Comparison of ENCODE assay signal across 8 cellular contexts in genomic region chr4:168318266-168318895, GRCh38. TPM values are rescaled to one million over a fixed set of nuclear protein-coding genes. Genes with fewer than 3 reads are reported as not detected.
DNase-seq lines count a peak whose midpoint lies in the region; ATAC-seq and TF ChIP-seq lines count a peak whose summit lies in the region.

Gene DDX60 (minus strand): TSS chr4:168318752. CDS start chr4:168311259, 7,493 bp downstream.

- peaks cover 83% of the 10 kb centered on the region for H3K36me3 Mint-ChIP-seq in activated CD4-positive, alpha-beta T cell treated with anti-CD3 and anti-CD28 coated beads, Interleukin-2, amount 10 ng/mL, durations not matched to agents 7 days and 5 days (ENCODE audit: low read depth)
- H3K36me3 Mint-ChIP-seq in dendritic cell treated with granulocyte-macrophage colony-stimulating factor and Interleukin-4, amounts not matched to agents 40 ng/mL and 50 ng/mL, for 4 days (ENCODE audit: low read depth) = peaks cover 6% of the 10 kb centered on the region

- peak; percentile 35 for DNase-seq in NCI-H2196 treated with DMSO at 0.1 percent for 48 hours (lab: John Stamatoyannopoulos, UW; ENCODE audit: unreplicated experiment)
- peak; percentile 94 for DNase-seq in activated CD4-positive, alpha-beta T cell treated with anti-CD3 and anti-CD28 coated beads, Interleukin-2, amount 10 ng/mL, durations not matched to agents 7 days and 5 days
- DNase-seq in left lung = peak; percentile 79 to 93
- peak; percentile 64 to 70 for DNase-seq in stimulated activated CD4-positive, alpha-beta T cell treated with anti-CD3 and anti-CD28 coated beads, Interleukin-2, amount 100 ng/mL, for 48 hours

- no peaks in the 10 kb centered on the region for H3K9me3 ChIP-seq in left lung

- POLR2A ChIA-PET in activated CD4-positive, alpha-beta T cell treated with anti-CD3 and anti-CD28 coated beads, Interleukin-2, amount 10 ng/mL, durations not matched to agents 7 days and 5 days (lab: Charles Lee) = interaction anchor here (0.7 to 1.4 kb wide), 3 partner anchors 162 to 1087 kb away, joined by 3 to 8 read pairs (median 4); partner anchors contain the start of gene DDX60L

- peak within 1 kb of the TSS; percentile 80 for H3K4me3 ChIP-seq in ACC112 (ENCODE audit: low read depth, low read length)
- peak within 1 kb of the TSS; percentile 70 to 73 for H3K4me3 ChIP-seq in left lung

- H3K27ac Mint-ChIP-seq in activated CD4-positive, alpha-beta T cell treated with anti-CD3 and anti-CD28 coated beads, Interleukin-2, amount 10 ng/mL, durations not matched to agents 7 days and 5 days = peak within 1 kb of the TSS; percentile 99
- H3K27ac Mint-ChIP-seq in dendritic cell treated with granulocyte-macrophage colony-stimulating factor and Interleukin-4, amounts not matched to agents 40 ng/mL and 50 ng/mL, for 4 days = peak within 1 kb of the TSS; percentile 98

- ATAC-seq in GM18858 (IDR thresholded peaks at IDR 0.05; ENCODE audit: unreplicated experiment) = peak; percentile 96
- peak; percentile 99 for ATAC-seq in HG03095 (IDR thresholded peaks at IDR 0.05; ENCODE audit: unreplicated experiment)
- peak; percentile 97 for ATAC-seq in left lung

- peaks cover 67% of the 10 kb centered on the region for H3K4me1 Mint-ChIP-seq in activated CD4-positive, alpha-beta T cell treated with anti-CD3 and anti-CD28 coated beads, Interleukin-2, amount 10 ng/mL, durations not matched to agents 7 days and 5 days
- peaks cover 6% of the 10 kb centered on the region for H3K4me1 Mint-ChIP-seq in dendritic cell treated with granulocyte-macrophage colony-stimulating factor and Interleukin-4, amounts not matched to agents 40 ng/mL and 50 ng/mL, for 4 days (ENCODE audit: low read depth)

- H3K9me3 Mint-ChIP-seq in activated CD4-positive, alpha-beta T cell treated with anti-CD3 and anti-CD28 coated beads, Interleukin-2, amount 10 ng/mL, durations not matched to agents 7 days and 5 days = peaks cover 23% of the 10 kb centered on the region
- no peaks in the 10 kb centered on the region for H3K9me3 Mint-ChIP-seq in dendritic cell treated with granulocyte-macrophage colony-stimulating factor and Interleukin-4, amounts not matched to agents 40 ng/mL and 50 ng/mL, for 4 days

- H3K36me3 ChIP-seq in ACC112 (ENCODE audit: insufficient read depth, low read length) (peaks cover under 1% of the 10 kb centered on the region; the same call in 1 of the 2 replicates), left lung (no peaks in the 10 kb centered on the region)

- TF ChIP-seq CTCF in left lung (IDR thresholded peaks at IDR 0.05) = peak in 1 of 2 donors; percentile 53

- H3K4me1 ChIP-seq in ACC112 (ENCODE audit: control insufficient read depth, insufficient read depth, low read length, unreplicated experiment) = peaks cover 24% of the 10 kb centered on the region
- H3K4me1 ChIP-seq in left lung = peaks cover 0 to 14% of the 10 kb centered on the region in 2 donors

- H2AFZ ChIP-seq in ACC112 (ENCODE audit: low read length, unreplicated experiment) = peak within 1 kb of the TSS; percentile 40

- no peaks in the 10 kb centered on the region for H3K27me3 ChIP-seq in ACC112 (ENCODE audit: insufficient read depth, low read length)
- H3K27me3 ChIP-seq in left lung = no peaks in the 10 kb centered on the region

- CTCF ChIA-PET in activated CD4-positive, alpha-beta T cell treated with anti-CD3 and anti-CD28 coated beads, Interleukin-2, amount 10 ng/mL, durations not matched to agents 7 days and 5 days (lab: Charles Lee) = interaction anchor here (0.9 to 1.9 kb wide), 4 partner anchors 14 to 167 kb away, joined by 3 to 10 read pairs (median 3); no protein-coding TSS in a partner anchor

- peak within 1 kb of the TSS; percentile 88 for H3K27ac ChIP-seq in ACC112 (ENCODE audit: low read depth, low read length)
- peak within 1 kb of the TSS; percentile 97 to 99 for H3K27ac ChIP-seq in left lung

- peak within 1 kb of the TSS; percentile 97 for H3K4me3 Mint-ChIP-seq in activated CD4-positive, alpha-beta T cell treated with anti-CD3 and anti-CD28 coated beads, Interleukin-2, amount 10 ng/mL, durations not matched to agents 7 days and 5 days
- peak within 1 kb of the TSS; percentile 89 for H3K4me3 Mint-ChIP-seq in dendritic cell treated with granulocyte-macrophage colony-stimulating factor and Interleukin-4, amounts not matched to agents 40 ng/mL and 50 ng/mL, for 4 days

- H3K27me3 Mint-ChIP-seq in activated CD4-positive, alpha-beta T cell treated with anti-CD3 and anti-CD28 coated beads, Interleukin-2, amount 10 ng/mL, durations not matched to agents 7 days and 5 days = no peaks in the 10 kb centered on the region
- no peaks in the 10 kb centered on the region for H3K27me3 Mint-ChIP-seq in dendritic cell treated with granulocyte-macrophage colony-stimulating factor and Interleukin-4, amounts not matched to agents 40 ng/mL and 50 ng/mL, for 4 days

- peaks cover 26% of the 10 kb centered on the region for H3K79me2 ChIP-seq in ACC112 (ENCODE audit: control insufficient read depth, insufficient read depth, low read length, unreplicated experiment)

- intact Hi-C loops in dendritic cell treated with granulocyte-macrophage colony-stimulating factor and Interleukin-4, amounts not matched to agents 40 ng/mL and 50 ng/mL, for 4 days (cut with micrococcal nuclease) = loop anchor here (5.0 kb wide), 1 partner anchor 159 kb away; no protein-coding TSS in a partner anchor
- intact Hi-C loops in left lung (cut with DNase I) = no loop called here

RNA-seq across cellular contexts. Expression of gene DDX60, which starts in this region (rescaled TPM):
- total RNA-seq in activated CD4-positive, alpha-beta T cell treated with anti-CD3 and anti-CD28 coated beads, Interleukin-2, amount 10 ng/mL, durations not matched to agents 7 days and 5 days = 100 to 1,000 TPM; 125 to 127 TPM
- total RNA-seq in left lung = 10 to 100 TPM; 28.0 to 32.4 TPM

Comparison
In these comparisons a context has a peak if more than half of its experiments do, and no peak if none do; other contexts are left out.
1. Peak in every context shown above with its lines: DNase-seq, ATAC-seq, H3K4me3 ChIP-seq and H3K27ac ChIP-seq.
2. DNase-seq: peak in every context shown above with its lines; median percentile 94 in activated CD4-positive, alpha-beta T cell treated with anti-CD3 and anti-CD28 coated beads, Interleukin-2, amount 10 ng/mL, durations not matched to agents 7 days and 5 days; 86 in left lung; 67 in stimulated activated CD4-positive, alpha-beta T cell treated with anti-CD3 and anti-CD28 coated beads, Interleukin-2, amount 100 ng/mL, for 48 hours; 35 in NCI-H2196 treated with DMSO at 0.1 percent for 48 hours.